Comparison of ENCODE assay signal across 8 cellular contexts in the genomic region with DNA sequence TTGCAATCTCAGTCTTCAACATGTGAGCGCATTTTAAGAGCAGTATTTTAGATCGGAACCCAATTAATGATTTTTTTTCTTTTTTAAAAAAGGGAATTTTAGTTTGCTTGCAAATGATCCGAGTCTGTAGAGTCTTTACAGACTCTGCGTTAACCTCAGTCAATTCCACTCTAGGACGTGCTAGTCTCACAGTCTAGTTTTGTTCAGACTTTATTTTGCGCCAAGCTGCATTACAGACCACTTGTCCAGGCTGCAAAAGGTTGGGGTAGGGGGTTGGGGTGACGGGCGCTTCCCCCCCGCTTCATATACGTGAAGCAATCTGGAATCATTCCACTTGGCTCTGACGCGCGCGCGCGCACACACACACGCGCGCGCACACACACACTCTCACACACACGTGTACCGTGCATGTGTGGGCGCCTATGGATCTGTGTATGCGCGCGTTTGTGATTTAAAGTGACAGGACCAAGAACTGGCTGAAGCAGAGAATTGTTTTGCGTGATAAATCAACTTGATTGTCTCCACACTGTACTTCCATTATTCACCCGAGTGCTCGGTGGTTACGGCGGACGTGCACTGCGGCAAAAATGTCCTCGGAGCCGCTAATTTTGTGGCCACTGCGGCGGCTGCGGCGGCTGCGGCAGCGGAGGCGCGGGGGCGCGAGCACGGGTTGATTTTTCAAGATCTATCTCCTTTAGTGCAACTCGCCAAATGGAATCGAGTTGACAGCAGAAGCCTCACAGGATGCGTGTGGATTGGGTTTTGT. TPM values are rescaled to one million over a fixed set of nuclear protein-coding genes. Genes with fewer than 3 reads are reported as not detected.
DNase-seq lines count a peak whose midpoint lies in the region; ATAC-seq, FAIRE-seq and TF ChIP-seq lines count a peak whose summit lies in the region.

No MANE protein-coding gene starts in this region.

- peak; percentile 32 for DNase-seq in NCI-H2171 (lab: John Stamatoyannopoulos, UW)
- DNase-seq in activated CD8-positive, alpha-beta T cell treated with anti-CD3 and anti-CD28 coated beads for 36 hours, result peak; percentile 49
- peak; percentile 79 to 83 for DNase-seq in erythroblast (lab: John Stamatoyannopoulos, UW)
- peak; percentile 66 for DNase-seq in mucosa of gallbladder (ENCODE audit: low spot score)
- peak; percentile 54 to 77 for DNase-seq in tibial artery
- no peak for DNase-seq in iPS-NIHi7 (ENCODE audit: extremely low spot score)

- no peaks in the 10 kb centered on the region for H3K27me3 ChIP-seq in tibial artery

- ATAC-seq in activated CD8-positive, alpha-beta T cell treated with anti-CD3 and anti-CD28 coated beads for 36 hours, result peak; percentile 40
- no peak for ATAC-seq in GM21367 (IDR thresholded peaks at IDR 0.05; ENCODE audit: unreplicated experiment)

- peaks cover 26% of the 10 kb centered on the region for H3K4me1 Mint-ChIP-seq in activated CD8-positive, alpha-beta T cell treated with anti-CD3 and anti-CD28 coated beads for 36 hours (ENCODE audit: low read depth)

- no peaks in the 10 kb centered on the region for H3K36me3 Mint-ChIP-seq in activated CD8-positive, alpha-beta T cell treated with anti-CD3 and anti-CD28 coated beads for 36 hours (ENCODE audit: low read depth)

- POLR2A ChIA-PET in activated CD8-positive, alpha-beta T cell treated with anti-CD3 and anti-CD28 coated beads for 36 hours (lab: Charles Lee), result interaction anchor here (0.7 kb wide), 1 partner anchor 21 kb away, joined by 4 read pairs; no protein-coding TSS in a partner anchor

- FAIRE-seq in G401.6 (lab: Jason Lieb, UNC), result peak; percentile 84

- H3K4me3 ChIP-seq in tibial artery, result peak overlapping the region; percentile 70 to 74

- no peaks in the 10 kb centered on the region for H3K9me3 Mint-ChIP-seq in activated CD8-positive, alpha-beta T cell treated with anti-CD3 and anti-CD28 coated beads for 36 hours

- peaks cover 58% of the 10 kb centered on the region for H3K27me3 Mint-ChIP-seq in activated CD8-positive, alpha-beta T cell treated with anti-CD3 and anti-CD28 coated beads for 36 hours

- TF ChIP-seq POLR2A in erythroblast (IDR thresholded peaks at IDR 0.05; ENCODE audit: low read length), result peak; percentile 25

- H3K27ac Mint-ChIP-seq in activated CD8-positive, alpha-beta T cell treated with anti-CD3 and anti-CD28 coated beads for 36 hours, result peak overlapping the region; percentile 52

- peak overlapping the region; percentile 78 for H3K4me3 Mint-ChIP-seq in activated CD8-positive, alpha-beta T cell treated with anti-CD3 and anti-CD28 coated beads for 36 hours

- peak overlapping the region; percentile 98 to 100 for H3K27ac ChIP-seq in tibial artery

- intact Hi-C loops in activated CD8-positive, alpha-beta T cell treated with anti-CD3 and anti-CD28 coated beads for 36 hours (cut with micrococcal nuclease), result loop anchor here (10.0 kb wide), 1 partner anchor 278 kb away; no protein-coding TSS in a partner anchor
- intact Hi-C loops in tibial artery (cut with DNase I; ENCODE audit: low total_unique reads), result no loop called here

- CTCF ChIA-PET in activated CD8-positive, alpha-beta T cell treated with anti-CD3 and anti-CD28 coated beads for 36 hours (lab: Charles Lee), result interaction anchor here (1.1 kb wide), 1 partner anchor 13 kb away, joined by 3 read pairs; no protein-coding TSS in a partner anchor

- H3K4me1 ChIP-seq in tibial artery, result peaks cover 0 to 45% (median 30%) of the 10 kb centered on the region in 4 donors

- H3K9me3 ChIP-seq in tibial artery, result no peaks in the 10 kb centered on the region

- TF ChIP-seq CTCF in activated CD8-positive, alpha-beta T cell treated with anti-CD3 and anti-CD28 coated beads for 36 hours (IDR thresholded peaks at IDR 0.05), result no peak
- TF ChIP-seq CTCF in tibial artery (IDR thresholded peaks at IDR 0.05), result no peak

- H3K36me3 ChIP-seq in tibial artery, result no peaks in the 10 kb centered on the region

RNA-seq across cellular contexts. Expression of gene NFIA, which starts 25.5 kb away (rescaled TPM):
- 1 to 10 TPM; 1.9 to 2.4 TPM for total RNA-seq in activated CD8-positive, alpha-beta T cell treated with anti-CD3 and anti-CD28 coated beads for 36 hours
- 82.8 TPM for total RNA-seq in mucosa of gallbladder

Comparison
In these comparisons a context has a peak if more than half of its experiments do, and no peak if none do; other contexts are left out.
1. RNA of gene NFIA, which starts 25.5 kb away (total RNA-seq): 82.8 TPM in mucosa of gallbladder (single experiment); 1.9 to 2.4 TPM in activated CD8-positive, alpha-beta T cell treated with anti-CD3 and anti-CD28 coated beads for 36 hours; every median in the first group is over 10 times any median in the second.